In genomic region chr7:87735360-87735759, GRCh38 we compare ENCODE assay signal across 16 cellular contexts.
DNase-seq lines count a peak whose midpoint lies in the region; ATAC-seq, FAIRE-seq and TF ChIP-seq lines count a peak whose summit lies in the region.
"Had no signal": no experiment of that assay in that cellular context is flagged by ENCODE, and none has a peak within 500 bp of the region (broad histone marks: within the 10 kb centered on the region; RNA-seq: fewer than 3 reads in every experiment).

No MANE protein-coding gene starts in this region.

- TF ChIP-seq CTCF in heart right ventricle (IDR thresholded peaks at IDR 0.05) = no peak
- TF ChIP-seq CTCF in left ventricle myocardium inferior (IDR thresholded peaks at IDR 0.05; ENCODE audit: borderline replicate concordance) = no peak
- no peak for TF ChIP-seq CTCF in bronchial epithelial cell (IDR thresholded peaks at IDR 0.05; ENCODE audit: insufficient read depth, low read length, severe bottlenecking)
- no peak for TF ChIP-seq CTCF in foreskin keratinocyte (conservative IDR thresholded peaks at IDR 0.05)
- no peak for TF ChIP-seq CTCF in pancreas (IDR thresholded peaks at IDR 0.05)
- no peak for TF ChIP-seq CTCF in tibial artery (IDR thresholded peaks at IDR 0.05)
- TF ChIP-seq CTCF in GM23338 (conservative IDR thresholded peaks at IDR 0.05; ENCODE audit: low read depth in 2 of 2) = no peak

- intact Hi-C loops in heart right ventricle (cut with DNase I) = no loop called here
- intact Hi-C loops in left ventricle myocardium inferior (cut with micrococcal nuclease) = no loop called here
- intact Hi-C loops in pancreas (cut with DNase I) = no loop called here
- intact Hi-C loops in tibial artery (cut with DNase I; ENCODE audit: low total_unique reads) = no loop called here

- H3F3A ChIP-seq in GM23338 (replicated peaks; ENCODE audit: low read depth) = no peaks in the 10 kb centered on the region

- H3K36me3 ChIP-seq in heart right ventricle = no peaks in the 10 kb centered on the region
- H3K36me3 ChIP-seq in left ventricle myocardium inferior = no peaks in the 10 kb centered on the region
- no peaks in the 10 kb centered on the region for H3K36me3 ChIP-seq in bronchial epithelial cell (ENCODE audit: control insufficient read depth, insufficient read depth, low read length)
- H3K36me3 ChIP-seq in pancreas = no peaks in the 10 kb centered on the region
- H3K36me3 ChIP-seq in tibial artery = no peaks in the 10 kb centered on the region
- no peaks in the 10 kb centered on the region for H3K36me3 ChIP-seq in GM23338 (ENCODE audit: insufficient read depth)

- H3K4me3 Mint-ChIP-seq in GM23338 = no peak overlapping the region

- H3K36me3 Mint-ChIP-seq in GM23338 (ENCODE audit: low read depth) = peaks cover 5% of the 10 kb centered on the region; the same call in 2 of the 3 replicates

- H3K9me3 ChIP-seq in heart right ventricle (peaks cover 0 to 20% (median 0%) of the 10 kb centered on the region in 11 donors), left ventricle myocardium inferior (replicated peaks) (peaks cover 21% of the 10 kb centered on the region), pancreas (no peaks in the 10 kb centered on the region), tibial artery (peaks cover 0 to 5% (median 0%) of the 10 kb centered on the region in 3 donors)
- H3K9me3 ChIP-seq: Caco-2 had no signal

- peaks cover 9% of the 10 kb centered on the region; the same call in 2 of the 3 replicates for H3K4me1 Mint-ChIP-seq in GM23338

- DNase-seq in heart right ventricle (no peak), left ventricle myocardium inferior (no peak), bronchial epithelial cell (ENCODE audit: low read depth) (peak; percentile 76), foreskin keratinocyte (peak; percentile 9 to 44), pancreas (no peak), tibial artery (no peak), GM23338 (ENCODE audit: low spot score) (no peak), GM03348 (ENCODE audit: low spot score) (no peak)
- DNase-seq: AML-193, Caco-2, NCI-H1436, NCI-H2081, NCI-H2227 treated with DMSO at 0.1 percent for 48 hours, NCI-H526 treated with DMSO at 0.1 percent for 48 hours, OCI-M1 had no signal

- WGBS in heart right ventricle, 2 donors = 16 to 20% methylated on average over 1 of the region's 1 CpG
- 69 to 79% methylated on average over 1 of the region's 1 CpG for WGBS in pancreas, 2 donors

- H3K27ac ChIP-seq in heart right ventricle = peak overlapping the region in 1 of 10 donors; percentile 24
- H3K27ac ChIP-seq in left ventricle myocardium inferior (replicated peaks) = no peak overlapping the region
- H3K27ac ChIP-seq in foreskin keratinocyte = no peak overlapping the region
- H3K27ac ChIP-seq in pancreas = no peak overlapping the region
- no peak overlapping the region for H3K27ac ChIP-seq in tibial artery
- H3K27ac ChIP-seq in GM23338 (ENCODE audit: low read depth) = no peak overlapping the region

- peaks cover 0 to 5% (median 0%) of the 10 kb centered on the region in 9 donors for H3K4me1 ChIP-seq in heart right ventricle
- no peaks in the 10 kb centered on the region for H3K4me1 ChIP-seq in left ventricle myocardium inferior
- no peaks in the 10 kb centered on the region for H3K4me1 ChIP-seq in foreskin keratinocyte
- H3K4me1 ChIP-seq in pancreas = no peaks in the 10 kb centered on the region
- H3K4me1 ChIP-seq in tibial artery = no peaks in the 10 kb centered on the region
- peaks cover 20% of the 10 kb centered on the region for H3K4me1 ChIP-seq in GM23338 (ENCODE audit: insufficient read depth)
- H3K4me1 ChIP-seq: Caco-2 had no signal

- ATAC-seq in heart right ventricle (peak in 5 of 8 donors; percentile 33 to 61 (median 50)), foreskin keratinocyte (peak; percentile 75), pancreas (no peak), GM23338 (no peak)

- H2AFZ ChIP-seq in GM23338 = no peak overlapping the region

- FAIRE-seq in bronchial epithelial cell (lab: Jason Lieb, UNC) = no peak
- FAIRE-seq in pancreas (lab: Jason Lieb, UNC) = no peak
- FAIRE-seq: GM12891 had no signal

- H3K27me3 ChIP-seq in heart right ventricle = no peaks in the 10 kb centered on the region
- H3K27me3 ChIP-seq in left ventricle myocardium inferior (ENCODE audit: low read depth) = no peaks in the 10 kb centered on the region
- H3K27me3 ChIP-seq in bronchial epithelial cell (ENCODE audit: control insufficient read depth, insufficient read depth, low read length) = no peaks in the 10 kb centered on the region
- H3K27me3 ChIP-seq in foreskin keratinocyte = no peaks in the 10 kb centered on the region
- H3K27me3 ChIP-seq in pancreas = no peaks in the 10 kb centered on the region
- no peaks in the 10 kb centered on the region for H3K27me3 ChIP-seq in tibial artery
- H3K27me3 ChIP-seq in GM23338 (ENCODE audit: insufficient read depth) = no peaks in the 10 kb centered on the region

- H3K79me2 ChIP-seq in GM23338 (replicated peaks; ENCODE audit: insufficient read depth) = no peaks in the 10 kb centered on the region

- no peak overlapping the region for H3K27ac Mint-ChIP-seq in GM23338

- H3K4me2 ChIP-seq in GM23338 = no peak overlapping the region

- peaks cover 9% of the 10 kb centered on the region for H3K9me3 Mint-ChIP-seq in GM23338

- no peaks in the 10 kb centered on the region for H4K20me1 ChIP-seq in GM23338 (replicated peaks; ENCODE audit: insufficient read depth)

- peaks cover 1% of the 10 kb centered on the region for H3K27me3 Mint-ChIP-seq in GM23338 (ENCODE audit: insufficient read depth, low read depth, poor library complexity)

- no peaks in the 10 kb centered on the region for H3K9me2 ChIP-seq in GM23338 (ENCODE audit: insufficient read depth)

- no peak overlapping the region for H3K4me3 ChIP-seq in heart right ventricle
- no peak overlapping the region for H3K4me3 ChIP-seq in left ventricle myocardium inferior
- H3K4me3 ChIP-seq in bronchial epithelial cell (ENCODE audit: low read depth, low read length) = no peak overlapping the region
- no peak overlapping the region for H3K4me3 ChIP-seq in pancreas
- H3K4me3 ChIP-seq in tibial artery = no peak overlapping the region
- H3K4me3 ChIP-seq in GM23338 = no peak overlapping the region

TF ChIP-seq in GM23338, 12 proteins besides CTCF, POLR2A, EP300 and RAD21 (continues in another document):
- TF ChIP-seq ZNF462 (CRISPR knock-in tag; IDR thresholded peaks at IDR 0.05) = no peak

Comparison
In these comparisons a context has a peak if more than half of its experiments do, and no peak if none do; other contexts are left out.
1. ATAC-seq: peak in heart right ventricle (5 of 8) and foreskin keratinocyte (single experiment); none in pancreas (0 of 4) and GM23338 (single experiment).
2. DNase-seq: peak in bronchial epithelial cell (single experiment) and foreskin keratinocyte (2 of 2); none in heart right ventricle (0 of 2), left ventricle myocardium inferior (single experiment), pancreas (0 of 6), tibial artery (0 of 2), GM23338 (single experiment) and GM03348 (single experiment).